Comparison of ENCODE assay signal across 8 cellular contexts in genomic region chr4:56909083-56909981, GRCh38. TPM values are rescaled to one million over a fixed set of nuclear protein-coding genes. Genes with fewer than 3 reads are reported as not detected.
DNase-seq lines count a peak whose midpoint lies in the region; ATAC-seq, FAIRE-seq and TF ChIP-seq lines count a peak whose summit lies in the region.

No MANE protein-coding gene starts in this region.

- under 1% methylated on average over 41 of the region's 41 CpGs for WGBS in urinary bladder

- ATAC-seq in HG02943 (IDR thresholded peaks at IDR 0.05; ENCODE audit: low read depth, unreplicated experiment) = peak; percentile 40

- H3K27me3 Mint-ChIP-seq in nephron progenitor cell (ENCODE audit: low read depth, poor library complexity) = peaks cover 14% of the 10 kb centered on the region

- H3K27ac ChIP-seq in AG04450 (ENCODE audit: low read depth, low read length) = peak overlapping the region; percentile 91
- H3K27ac ChIP-seq in urinary bladder (ENCODE audit: low read depth) = peak overlapping the region; percentile 90

- no peaks in the 10 kb centered on the region for H3K27me3 ChIP-seq in AG04450 (ENCODE audit: control insufficient read depth, insufficient read depth, low read length)

- H3K4me3 ChIP-seq in AG04450 (ENCODE audit: low read depth, low read length) = peak overlapping the region; percentile 85
- H3K4me3 ChIP-seq in foreskin fibroblast (ENCODE audit: low read depth in 1 of 2, low read length in 2 of 2) = peak overlapping the region; percentile 74 to 77
- peak overlapping the region; percentile 99 for H3K4me3 ChIP-seq in urinary bladder (ENCODE audit: low read depth, low read length)

- CTCF ChIA-PET in AG04450 (lab: Charles Lee) = no interaction called here

- POLR2A ChIA-PET in AG04450 (lab: Yijun Ruan, JAX) = interaction anchor here (0.5 to 2.6 kb wide), 6 partner anchors 9 to 70 kb away, joined by 3 to 13 read pairs (median 5); partner anchors contain the start of genes NOA1 and POLR2B

- no peak for TF ChIP-seq CTCF in AG04450 (IDR thresholded peaks at IDR 0.05; ENCODE audit: low read depth, low read length)
- TF ChIP-seq CTCF in foreskin fibroblast (IDR thresholded peaks at IDR 0.05; ENCODE audit: low read depth, low read length) = no peak
- TF ChIP-seq CTCF in nephron progenitor cell (IDR thresholded peaks at IDR 0.05) = no peak

- FAIRE-seq in GM18507 (lab: Jason Lieb, UNC) = peak; percentile 44

- H3K9me3 Mint-ChIP-seq in nephron progenitor cell = no peaks in the 10 kb centered on the region

- peaks cover 3% of the 10 kb centered on the region for H3K36me3 ChIP-seq in urinary bladder (ENCODE audit: insufficient read depth)

- peak overlapping the region; percentile 98 for H3K4me3 Mint-ChIP-seq in nephron progenitor cell

- peaks cover 42% of the 10 kb centered on the region for H3K4me1 Mint-ChIP-seq in nephron progenitor cell

- DNase-seq in AG04450 (ENCODE audit: low read depth, low spot score) (no peak), GM18507 (ENCODE audit: extremely low spot score, insufficient read length, low read depth) (peak; percentile 37), NOMO-1 (lab: John Stamatoyannopoulos, UW; ENCODE audit: unreplicated experiment in 2 of 2) (peak; percentile 48 to 53), activated gamma-delta T cell treated with Interleukin-2 at 50 U/mL for 16 hours (peak; percentile 34), foreskin fibroblast (peak; percentile 36 to 74), nephron progenitor cell (peak; percentile 60)

- H3K4me1 ChIP-seq in urinary bladder (ENCODE audit: insufficient read depth) = no peaks in the 10 kb centered on the region

- H3K36me3 Mint-ChIP-seq in nephron progenitor cell (ENCODE audit: low read depth) = peaks cover 32% of the 10 kb centered on the region

- H3K27ac Mint-ChIP-seq in nephron progenitor cell = peak overlapping the region; percentile 100

- no peaks in the 10 kb centered on the region; the same call in 1 of the 2 replicates for H3K9me3 ChIP-seq in AG04450 (ENCODE audit: control insufficient read depth, insufficient read depth, low read length)

RNA-seq across cellular contexts. Expression of gene REST, which starts 1.6 kb away (rescaled TPM):
- polyA plus RNA-seq in AG04450 (2011; rRNA removed) (23.9 and 30.6 TPM in 2 replicates), urinary bladder (9.8 TPM)
- polyA minus RNA-seq in AG04450 (2011; rRNA and poly(A)+ RNA removed) = 53.6 and 66.1 TPM in 2 replicates
- 49.1 TPM for total RNA-seq in urinary bladder
